1 cellular context compared by ENCODE assay signal in the genomic region with DNA sequence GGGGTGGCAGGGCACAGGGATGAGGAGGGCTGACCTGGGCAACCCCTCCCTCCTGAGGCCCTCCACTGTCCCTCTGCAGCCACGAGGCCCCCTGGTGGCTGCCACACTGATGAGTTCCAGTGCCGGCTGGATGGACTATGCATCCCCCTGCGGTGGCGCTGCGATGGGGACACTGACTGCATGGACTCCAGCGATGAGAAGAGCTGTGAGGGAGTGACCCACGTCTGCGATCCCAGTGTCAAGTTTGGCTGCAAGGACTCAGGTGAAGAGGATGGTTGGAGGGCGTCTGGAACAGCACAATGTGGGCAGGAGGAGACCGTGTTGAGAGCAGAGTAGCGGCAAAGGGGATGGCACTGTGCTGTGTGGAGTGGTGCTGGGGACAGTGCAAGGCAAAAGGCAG.
TF ChIP-seq lines count a peak whose summit lies in the region.

No MANE protein-coding gene starts in this region.

TF ChIP-seq in HCT116, 20 proteins besides CTCF, POLR2A, EP300 and RAD21:
- TF ChIP-seq ZBTB33 (IDR thresholded peaks at IDR 0.05; ENCODE audit: extremely low read depth, insufficient replicate concordance, low read length) (no peak), SP1 (IDR thresholded peaks at IDR 0.05; ENCODE audit: low read depth) (no peak), SRF (IDR thresholded peaks at IDR 0.05; ENCODE audit: low read depth) (no peak)
- TF ChIP-seq, protein P1, sequence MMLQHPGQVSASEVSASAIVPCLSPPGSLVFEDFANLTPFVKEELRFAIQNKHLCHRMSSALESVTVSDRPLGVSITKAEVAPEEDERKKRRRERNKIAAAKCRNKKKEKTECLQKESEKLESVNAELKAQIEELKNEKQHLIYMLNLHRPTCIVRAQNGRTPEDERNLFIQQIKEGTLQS (IDR thresholded peaks at IDR 0.05), result no peak
